21 cellular contexts compared by ENCODE assay signal in genomic region chr2:145994910-145995309, GRCh38.
DNase-seq lines count a peak whose midpoint lies in the region; ATAC-seq, FAIRE-seq and TF ChIP-seq lines count a peak whose summit lies in the region.
"Had no signal": no experiment of that assay in that cellular context is flagged by ENCODE, and none has a peak within 500 bp of the region (broad histone marks: within the 10 kb centered on the region; RNA-seq: fewer than 3 reads in every experiment).

No MANE protein-coding gene starts in this region.

- no peak overlapping the region for H2BK5ac ChIP-seq in mesenchymal stem cell (ENCODE audit: low read depth, low read length, poor library complexity, severe bottlenecking)

- H3K18ac ChIP-seq in mesenchymal stem cell (ENCODE audit: low read depth in 1 of 2, low read length in 2 of 2), result no peak overlapping the region

- FAIRE-seq in HepG2 (lab: Jason Lieb, UNC), result no peak
- FAIRE-seq in small intestine (lab: Jason Lieb, UNC), result peak; percentile 10
- FAIRE-seq: A549, D721Med, G401.6, GM12891, GM19239 had no signal

- no peaks in the 10 kb centered on the region for H3K79me1 ChIP-seq in mesenchymal stem cell (replicated peaks; ENCODE audit: low read length, poor library complexity, severe bottlenecking)

- in situ Hi-C loops in HepG2 (cut with HindIII; ENCODE audit: extremely low pct_ligation_motif_present, low pct_unique_long_range_greater_than_20kb), result no loop called here
- in situ Hi-C loops in KBM-7 (cut with MboI; ENCODE audit: low pct_unique_long_range_greater_than_20kb, low sequenced_read_pairs), result no loop called here

- H2BK120ac ChIP-seq in mesenchymal stem cell (ENCODE audit: low read depth, low read length), result no peak overlapping the region

- H2AFZ ChIP-seq in HepG2 (ENCODE audit: low read length) (no peak overlapping the region), mesenchymal stem cell (ENCODE audit: low read depth, low read length) (no peak overlapping the region)

- H4K8ac ChIP-seq in mesenchymal stem cell (ENCODE audit: low read length), result no peak overlapping the region

- H3K27ac ChIP-seq in HepG2 (ENCODE audit: extremely low read length, insufficient read depth, low read length), result no peak overlapping the region
- no peak overlapping the region for H3K27ac ChIP-seq in right lobe of liver
- H3K27ac ChIP-seq in mesenchymal stem cell (ENCODE audit: low read length, poor library complexity, severe bottlenecking), result no peak overlapping the region
- H3K27ac ChIP-seq in small intestine (ENCODE audit: low read depth in 1 of 2, low read length in 1 of 2), result no peak overlapping the region
- H3K27ac ChIP-seq: 22Rv1; A549; BLaER1 treated with 17β-estradiol and CSF1 and Interleukin-3, amounts not matched to agents 10 nM and 100 nM; C4-2B had no signal

- H3K27me3 ChIP-seq in HepG2 (ENCODE audit: control insufficient read depth in 1 of 2, insufficient read depth in 2 of 2, low read length in 2 of 2), result no peaks in the 10 kb centered on the region
- no peaks in the 10 kb centered on the region for H3K27me3 ChIP-seq in right lobe of liver
- H3K27me3 ChIP-seq in mesenchymal stem cell (ENCODE audit: control insufficient read depth in 1 of 2, insufficient read depth in 1 of 2, low read length in 2 of 2), result no peaks in the 10 kb centered on the region
- H3K27me3 ChIP-seq in small intestine (ENCODE audit: control insufficient read depth in 2 of 2, insufficient read depth in 2 of 2, low read length in 2 of 2), result no peaks in the 10 kb centered on the region
- H3K27me3 ChIP-seq: BLaER1 treated with 17β-estradiol and CSF1 and Interleukin-3, amounts not matched to agents 10 nM and 100 nM had no signal

- no peak overlapping the region for H3K14ac ChIP-seq in mesenchymal stem cell (ENCODE audit: low read length in 2 of 2)

- H3K4me3 ChIP-seq in HepG2 (replicated peaks in 1 of 3; ENCODE audit: insufficient read depth in 1 of 3, low read depth in 2 of 3, low read length in 3 of 3), result no peak overlapping the region
- no peak overlapping the region for H3K4me3 ChIP-seq in right lobe of liver
- no peak overlapping the region for H3K4me3 ChIP-seq in mesenchymal stem cell (ENCODE audit: insufficient read depth in 1 of 2, low read depth in 1 of 2, low read length in 2 of 2)
- H3K4me3 ChIP-seq in small intestine (ENCODE audit: low read depth in 1 of 2, low read length in 2 of 2), result no peak overlapping the region
- H3K4me3 ChIP-seq: A549; BLaER1 treated with 17β-estradiol and CSF1 and Interleukin-3, amounts not matched to agents 10 nM and 100 nM had no signal

- TF ChIP-seq EP300 in HepG2 (IDR thresholded peaks at IDR 0.05; ENCODE audit: low read depth in 2 of 2, low read length in 2 of 2), result no peak
- no peak for TF ChIP-seq EP300 in HepG2 (CRISPR knock-in tag; IDR thresholded peaks at IDR 0.05; ENCODE audit: borderline replicate concordance)

- CTCF ChIA-PET in HepG2 (lab: Yijun Ruan, JAX; ENCODE audit: low intra/inter-chr PET ratio, low total read pairs), result no interaction called here

- no TSS peak for BruUV-seq in HepG2 (replicated peaks; lab: Mats Ljungman, UMichigan)

- DNase-seq in HepG2 (ENCODE audit: low spot score), result no peak
- DNase-seq in right lobe of liver, result no peak
- DNase-seq in mesenchymal stem cell, result peak; percentile 7
- DNase-seq in small intestine, result no peak
- no peak for DNase-seq in KBM-7
- no peak for DNase-seq in posterior cingulate gyrus
- DNase-seq: AML-193; Caco-2; Calu3; CD4-positive, alpha-beta T cell; CD8-positive, alpha-beta T cell; DMS79 treated with DMSO at 0.1 percent for 48 hours; GF-D8 had no signal

- H2BK12ac ChIP-seq in mesenchymal stem cell (ENCODE audit: low read length in 2 of 2), result no peak overlapping the region

- no peak overlapping the region for H2AK5ac ChIP-seq in mesenchymal stem cell (ENCODE audit: low read length, severe bottlenecking)

- H3K9me3 ChIP-seq in HepG2 (ENCODE audit: low read length), result peaks cover 19% of the 10 kb centered on the region
- H3K9me3 ChIP-seq in right lobe of liver, result no peaks in the 10 kb centered on the region
- H3K9me3 ChIP-seq in mesenchymal stem cell (ENCODE audit: control insufficient read depth, low read length), result peaks cover 31% of the 10 kb centered on the region
- no peaks in the 10 kb centered on the region for H3K9me3 ChIP-seq in small intestine (ENCODE audit: control insufficient read depth, low read depth)

- H3K4me1 ChIP-seq in HepG2 (ENCODE audit: insufficient read depth, low read length) (no peaks in the 10 kb centered on the region), right lobe of liver (no peaks in the 10 kb centered on the region), mesenchymal stem cell (ENCODE audit: control insufficient read depth, insufficient read depth, low read depth, low read length) (no peaks in the 10 kb centered on the region), small intestine (ENCODE audit: control insufficient read depth in 2 of 2, insufficient read depth in 1 of 2, low read depth in 1 of 2, low read length in 1 of 2) (no peaks in the 10 kb centered on the region)
- H3K4me1 ChIP-seq: A549; BLaER1 treated with 17β-estradiol and CSF1 and Interleukin-3, amounts not matched to agents 10 nM and 100 nM; Caco-2 had no signal

- TF ChIP-seq POLR2A in HepG2 (IDR thresholded peaks at IDR 0.05; ENCODE audit: insufficient read depth in 1 of 2, low read depth in 2 of 2, low read length in 2 of 2) (no peak), right lobe of liver (IDR thresholded peaks at IDR 0.05) (no peak)

- H3K23ac ChIP-seq in mesenchymal stem cell (ENCODE audit: low read length in 2 of 2), result no peak overlapping the region

- H3K9ac ChIP-seq in HepG2 (ENCODE audit: insufficient read depth, low read depth, low read length) (no peak overlapping the region), mesenchymal stem cell (ENCODE audit: low read length) (no peak overlapping the region)
- H3K9ac ChIP-seq: BLaER1 treated with 17β-estradiol and CSF1 and Interleukin-3, amounts not matched to agents 10 nM and 100 nM had no signal

- no peak overlapping the region for H3K4ac ChIP-seq in mesenchymal stem cell (ENCODE audit: low read depth in 1 of 2, low read length in 2 of 2)

- intact Hi-C loops in HepG2 (cut with micrococcal nuclease; ENCODE audit: unreplicated experiment) (no loop called here), right lobe of liver (cut with DNase I) (no loop called here), posterior cingulate gyrus (cut with DNase I) (no loop called here)

- H4K91ac ChIP-seq in mesenchymal stem cell (ENCODE audit: low read length), result no peak overlapping the region

- no peak overlapping the region for H2BK15ac ChIP-seq in mesenchymal stem cell (ENCODE audit: low read depth, poor library complexity, severe bottlenecking)

- H3K79me2 ChIP-seq in HepG2 (ENCODE audit: insufficient read depth, low read length), result no peaks in the 10 kb centered on the region

- H3K4me2 ChIP-seq in HepG2 (ENCODE audit: low read depth, low read length) (no peak overlapping the region), mesenchymal stem cell (ENCODE audit: low read length, poor library complexity, severe bottlenecking) (no peak overlapping the region)
- H3K4me2 ChIP-seq: A549; BLaER1 treated with 17β-estradiol and CSF1 and Interleukin-3, amounts not matched to agents 10 nM and 100 nM had no signal

- no peaks in the 10 kb centered on the region for H4K20me1 ChIP-seq in HepG2 (ENCODE audit: insufficient read depth, low read length)
- H4K20me1 ChIP-seq: BLaER1 treated with 17β-estradiol and CSF1 and Interleukin-3, amounts not matched to agents 10 nM and 100 nM had no signal

- no peak for TF ChIP-seq RAD21 in HepG2 (CRISPR knock-in tag; IDR thresholded peaks at IDR 0.05)

- POLR2A ChIA-PET in HepG2 (lab: Yijun Ruan, JAX), result no interaction called here

- no peak for TF ChIP-seq CTCF in HepG2 (CRISPR knock-in tag; IDR thresholded peaks at IDR 0.05)
- TF ChIP-seq CTCF in right lobe of liver (IDR thresholded peaks at IDR 0.05), result no peak

- no peaks in the 10 kb centered on the region for H3K36me3 ChIP-seq in HepG2 (replicated peaks in 1 of 2; ENCODE audit: control insufficient read depth in 1 of 2, insufficient read depth in 2 of 2, low read length in 2 of 2)
- H3K36me3 ChIP-seq in right lobe of liver, result no peaks in the 10 kb centered on the region
- no peaks in the 10 kb centered on the region for H3K36me3 ChIP-seq in mesenchymal stem cell (ENCODE audit: control insufficient read depth in 1 of 2, insufficient read depth in 2 of 2, low read depth in 1 of 2, low read length in 2 of 2)
- no peaks in the 10 kb centered on the region for H3K36me3 ChIP-seq in small intestine (ENCODE audit: control insufficient read depth in 2 of 2, insufficient read depth in 2 of 2, low read length in 2 of 2)
- H3K36me3 ChIP-seq: BLaER1 treated with 17β-estradiol and CSF1 and Interleukin-3, amounts not matched to agents 10 nM and 100 nM had no signal

- ATAC-seq in HepG2, result no peak
- ATAC-seq in right lobe of liver, result no peak
- ATAC-seq: A549; CD8-positive, alpha-beta T cell had no signal

TF ChIP-seq in HepG2, 621 proteins besides CTCF, POLR2A, EP300 and RAD21 (continues in another document):
- no peak for TF ChIP-seq MED1 (CRISPR knock-in tag; IDR thresholded peaks at IDR 0.05)
- no peak for TF ChIP-seq HHEX (CRISPR knock-in tag; IDR thresholded peaks at IDR 0.05)
